In genomic region chr12:57005980-57006808, GRCh38 we compare ENCODE assay signal across 8 cellular contexts. TPM values are rescaled to one million over a fixed set of nuclear protein-coding genes. Genes with fewer than 3 reads are reported as not detected.
DNase-seq lines count a peak whose midpoint lies in the region; ATAC-seq and TF ChIP-seq lines count a peak whose summit lies in the region.

ZBTB39 (minus strand) TSS chr12:57006546; CDS start chr12:57004917, 1,629 bp downstream.

- TF ChIP-seq EP300 in esophagus muscularis mucosa (IDR thresholded peaks at IDR 0.05): no peak

- ATAC-seq in GM18907 (IDR thresholded peaks at IDR 0.05; ENCODE audit: unreplicated experiment) (peak; percentile 67), HG03196 (IDR thresholded peaks at IDR 0.05; ENCODE audit: unreplicated experiment) (peak; percentile 49), naive B cell (ENCODE audit: low read depth in 2 of 2) (peak; percentile 90 to 93)

- H3K27me3 ChIP-seq in esophagus muscularis mucosa: no peaks in the 10 kb centered on the region

- peak within 1 kb of the TSS; percentile 92 for H3K4me3 Mint-ChIP-seq in activated T-cell treated with anti-CD3 and anti-CD28 coated beads, Interleukin-2, amount 50 U/mL, for 24 hours
- H3K4me3 Mint-ChIP-seq in naive B cell: peak within 1 kb of the TSS; percentile 84 to 96 (median 92)
- peak within 1 kb of the TSS; percentile 94 for H3K4me3 Mint-ChIP-seq in stimulated activated naive CD8-positive, alpha-beta T cell treated with anti-CD3 and anti-CD28 coated beads, Interleukin-15, Interleukin-2, amounts not matched to agents 100 ng/mL and 50 ng/mL, for 24 hours

- peaks cover 74% of the 10 kb centered on the region for H3K4me1 Mint-ChIP-seq in activated T-cell treated with anti-CD3 and anti-CD28 coated beads, Interleukin-2, amount 50 U/mL, for 24 hours (ENCODE audit: low read depth)
- H3K4me1 Mint-ChIP-seq in naive B cell: peaks cover 27 to 48% (median 46%) of the 10 kb centered on the region in 3 donors
- H3K4me1 Mint-ChIP-seq in stimulated activated naive CD8-positive, alpha-beta T cell treated with anti-CD3 and anti-CD28 coated beads, Interleukin-15, Interleukin-2, amounts not matched to agents 100 ng/mL and 50 ng/mL, for 24 hours (ENCODE audit: low read depth): peaks cover 61% of the 10 kb centered on the region

- peaks cover 46% of the 10 kb centered on the region for H3K36me3 Mint-ChIP-seq in activated T-cell treated with anti-CD3 and anti-CD28 coated beads, Interleukin-2, amount 50 U/mL, for 24 hours (ENCODE audit: low read depth)
- H3K36me3 Mint-ChIP-seq in naive B cell: peaks cover 7% of the 10 kb centered on the region in 2 donors
- peaks cover 31% of the 10 kb centered on the region for H3K36me3 Mint-ChIP-seq in stimulated activated naive CD8-positive, alpha-beta T cell treated with anti-CD3 and anti-CD28 coated beads, Interleukin-15, Interleukin-2, amounts not matched to agents 100 ng/mL and 50 ng/mL, for 24 hours (ENCODE audit: low read depth)

- intact Hi-C loops in esophagus muscularis mucosa (cut with DNase I): loop anchor here (5.0 kb wide), 2 partner anchors 51 to 106 kb away; partner anchors contain the start of gene STAT6

- H3K9me3 Mint-ChIP-seq in activated T-cell treated with anti-CD3 and anti-CD28 coated beads, Interleukin-2, amount 50 U/mL, for 24 hours: no peaks in the 10 kb centered on the region
- H3K9me3 Mint-ChIP-seq in naive B cell: no peaks in the 10 kb centered on the region
- no peaks in the 10 kb centered on the region for H3K9me3 Mint-ChIP-seq in stimulated activated naive CD8-positive, alpha-beta T cell treated with anti-CD3 and anti-CD28 coated beads, Interleukin-15, Interleukin-2, amounts not matched to agents 100 ng/mL and 50 ng/mL, for 24 hours

- WGBS in esophagus muscularis mucosa: 0% methylated on average over 9 of the region's 94 CpGs

- DNase-seq in AG09319 (ENCODE audit: extremely low read depth, low read depth) (no peak), NOMO-1 treated with DMSO at 0.1 percent for 48 hours (lab: John Stamatoyannopoulos, UW; ENCODE audit: unreplicated experiment) (peak; percentile 51), esophagus muscularis mucosa (ENCODE audit: extremely low spot score) (no peak), naive B cell (peak; percentile 76)
- DNase-seq in activated T-cell treated with anti-CD3 and anti-CD28 coated beads, Interleukin-2, amount 50 U/mL, for 24 hours: peak; percentile 84

- H3K9me3 ChIP-seq in esophagus muscularis mucosa: no peaks in the 10 kb centered on the region

- peak within 1 kb of the TSS; percentile 91 for H3K27ac Mint-ChIP-seq in activated T-cell treated with anti-CD3 and anti-CD28 coated beads, Interleukin-2, amount 50 U/mL, for 24 hours
- peak within 1 kb of the TSS; percentile 67 to 95 (median 85) for H3K27ac Mint-ChIP-seq in naive B cell
- H3K27ac Mint-ChIP-seq in stimulated activated naive CD8-positive, alpha-beta T cell treated with anti-CD3 and anti-CD28 coated beads, Interleukin-15, Interleukin-2, amounts not matched to agents 100 ng/mL and 50 ng/mL, for 24 hours: peak within 1 kb of the TSS; percentile 90

- H3K27me3 Mint-ChIP-seq in activated T-cell treated with anti-CD3 and anti-CD28 coated beads, Interleukin-2, amount 50 U/mL, for 24 hours: no peaks in the 10 kb centered on the region
- no peaks in the 10 kb centered on the region for H3K27me3 Mint-ChIP-seq in naive B cell
- H3K27me3 Mint-ChIP-seq in stimulated activated naive CD8-positive, alpha-beta T cell treated with anti-CD3 and anti-CD28 coated beads, Interleukin-15, Interleukin-2, amounts not matched to agents 100 ng/mL and 50 ng/mL, for 24 hours: no peaks in the 10 kb centered on the region

- no peak for TF ChIP-seq POLR2A in esophagus muscularis mucosa (IDR thresholded peaks at IDR 0.05; ENCODE audit: low read depth)

- H3K4me1 ChIP-seq in esophagus muscularis mucosa: peaks cover 16 to 45% (median 39%) of the 10 kb centered on the region in 4 donors

- TF ChIP-seq CTCF in AG09319 (IDR thresholded peaks at IDR 0.05; ENCODE audit: low read depth, low read length): peak; percentile 38
- peak; percentile 54 to 61 (median 57) for TF ChIP-seq CTCF in esophagus muscularis mucosa (IDR thresholded peaks at IDR 0.05)

- peak within 1 kb of the TSS; percentile 89 to 91 (median 89) for H3K27ac ChIP-seq in esophagus muscularis mucosa (replicated peaks in 1 of 4)

- peak within 1 kb of the TSS; percentile 95 to 98 (median 96) for H3K4me3 ChIP-seq in esophagus muscularis mucosa

- peaks cover 29 to 36% (median 33%) of the 10 kb centered on the region in 4 donors for H3K36me3 ChIP-seq in esophagus muscularis mucosa

RNA-seq across cellular contexts. Expression of gene ZBTB39, which starts in this region (rescaled TPM):
- total RNA-seq in esophagus muscularis mucosa: 1 to 10 TPM; 5.0 to 9.1 (median 7.1) TPM
- 1 to 10 TPM; 2.0 to 4.8 (median 2.6) TPM for polyA plus RNA-seq in naive B cell (ENCODE audit: low read depth in 6 of 6)

Comparison
In these comparisons a context has a peak if more than half of its experiments do, and no peak if none do; other contexts are left out.
1. DNase-seq: peak in NOMO-1 treated with DMSO at 0.1 percent for 48 hours (single experiment), activated T-cell treated with anti-CD3 and anti-CD28 coated beads, Interleukin-2, amount 50 U/mL, for 24 hours (single experiment) and naive B cell (single experiment); none in AG09319 (single experiment) and esophagus muscularis mucosa (single experiment).
2. Peak in every context shown above with its lines, with median percentiles within 50 percentile points of each other: ATAC-seq, H3K27ac Mint-ChIP-seq and H3K4me3 Mint-ChIP-seq.